ENCODE assay signal across 19 cellular contexts in the genomic region with DNA sequence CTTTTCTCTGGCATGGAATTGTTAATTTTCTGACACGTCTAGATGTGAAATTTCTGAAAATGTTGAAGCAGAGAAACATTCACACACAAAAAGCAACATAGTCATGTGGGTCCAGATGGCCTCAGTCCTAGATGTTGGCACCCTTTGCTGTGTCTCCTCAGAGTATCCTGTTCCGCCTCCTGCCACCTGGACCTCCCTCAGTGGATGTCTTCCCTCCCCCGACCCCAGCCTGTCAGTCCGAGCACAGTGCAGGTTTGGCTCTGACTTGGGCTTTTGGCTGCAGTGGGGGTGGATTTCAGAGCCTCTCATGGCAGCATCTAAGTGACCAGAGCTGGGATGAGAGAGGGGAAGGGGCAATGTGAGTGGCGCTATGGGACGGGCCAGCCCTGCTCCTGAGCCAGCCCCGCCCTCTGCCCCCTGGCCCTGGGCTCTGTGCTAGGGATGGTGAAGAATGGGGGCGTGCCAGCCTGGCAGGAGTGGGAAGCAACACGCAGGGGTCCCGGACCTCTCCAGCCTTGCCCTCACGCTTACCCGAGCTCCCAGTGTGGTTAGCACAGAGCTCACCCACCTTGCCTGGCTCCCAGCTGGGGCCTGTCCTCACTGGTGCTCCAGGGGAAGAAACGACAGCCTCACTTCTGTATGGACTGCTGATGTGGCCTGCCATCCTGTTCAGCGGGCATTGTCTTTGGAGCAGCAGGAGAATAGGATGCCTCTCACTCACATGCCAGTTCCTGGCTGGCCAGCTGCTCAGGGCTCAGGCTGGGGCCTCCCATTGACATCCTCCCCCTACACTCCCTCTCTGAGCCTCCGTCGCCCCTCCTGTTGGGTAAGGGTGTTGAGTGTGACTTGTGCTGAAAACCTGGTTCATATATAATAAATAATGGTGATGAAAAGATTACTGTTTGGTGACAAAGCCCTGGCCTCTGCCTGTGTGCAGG. TPM values are rescaled to one million over a fixed set of nuclear protein-coding genes. Genes with fewer than 3 reads are reported as not detected.
DNase-seq lines count a peak whose midpoint lies in the region; ATAC-seq and TF ChIP-seq lines count a peak whose summit lies in the region.
"Had no signal": no experiment of that assay in that cellular context is flagged by ENCODE, and none has a peak within 500 bp of the region (broad histone marks: within the 10 kb centered on the region; RNA-seq: fewer than 3 reads in every experiment).

No MANE protein-coding gene starts in this region.

- intact Hi-C loops in MCF 10A (cut with micrococcal nuclease) (loop anchor here (5.0 kb wide), 1 partner anchor 397 kb away; no protein-coding TSS in a partner anchor), mammary epithelial cell (cut with micrococcal nuclease) (loop anchor here (5.0 kb wide), 2 partner anchors 167 to 397 kb away; no protein-coding TSS in a partner anchor), colonic mucosa (cut with DNase I) (loop anchor here (10.0 kb wide), 1 partner anchor 165 kb away; no protein-coding TSS in a partner anchor)

- dilution Hi-C loops in mammary epithelial cell (cut with HindIII; ENCODE audit: low sequenced_read_pairs): no loop called here

- POLR2A ChIA-PET in MCF 10A (lab: Yijun Ruan, JAX): no interaction called here
- POLR2A ChIA-PET in HEK293T (lab: Yijun Ruan, JAX): no interaction called here

- H3K9ac ChIP-seq in mammary epithelial cell (ENCODE audit: insufficient read depth, low read length): no peak overlapping the region
- no peak overlapping the region for H3K9ac ChIP-seq in colonic mucosa (ENCODE audit: low read depth in 2 of 2, low read length in 2 of 2)

- H3K27me3 ChIP-seq in mammary epithelial cell (ENCODE audit: insufficient read depth, low read length): no peaks in the 10 kb centered on the region
- H3K27me3 ChIP-seq in colonic mucosa: no peaks in the 10 kb centered on the region

- H3K27me3 Mint-ChIP-seq in MCF 10A (ENCODE audit: insufficient read depth, unreplicated experiment): no peaks in the 10 kb centered on the region
- no peaks in the 10 kb centered on the region for H3K27me3 Mint-ChIP-seq in stimulated activated naive B cell treated with anti-CD40 and anti-IgM and Interleukin-4, amounts not matched to agents 10 μg/mL and 1 μg/mL and 100 μg/mL, for 72 hours
- peaks cover 11% of the 10 kb centered on the region for H3K27me3 Mint-ChIP-seq in endothelial cell (ENCODE audit: unreplicated experiment)
- H3K27me3 Mint-ChIP-seq: stimulated activated naive CD8-positive, alpha-beta T cell treated with anti-CD3 and anti-CD28 coated beads, Interleukin-15, Interleukin-2, amounts not matched to agents 100 ng/mL and 50 ng/mL, for 24 hours had no signal

- H3K4me2 ChIP-seq in mammary epithelial cell (ENCODE audit: insufficient read depth, low read depth, low read length): no peak overlapping the region

- TSS peak; percentile 30 for BruUV-seq in MCF 10A (replicated peaks; lab: Mats Ljungman, UMichigan)
- BruUV-seq in mammary epithelial cell (replicated peaks; lab: Mats Ljungman, UMichigan): no TSS peak

- H3K4me3 ChIP-seq in mammary epithelial cell (replicated peaks in 1 of 3; ENCODE audit: insufficient read depth in 1 of 3, low read depth in 2 of 3, low read length in 3 of 3): no peak overlapping the region
- no peak overlapping the region for H3K4me3 ChIP-seq in colonic mucosa
- H3K4me3 ChIP-seq: psoas muscle had no signal

- H3K36me3 ChIP-seq in mammary epithelial cell (ENCODE audit: insufficient read depth, low read length) (no peaks in the 10 kb centered on the region), colonic mucosa (no peaks in the 10 kb centered on the region)

- H3K27ac Mint-ChIP-seq in MCF 10A (ENCODE audit: low read depth, unreplicated experiment) (no peak overlapping the region), endothelial cell (ENCODE audit: unreplicated experiment) (no peak overlapping the region)
- peak overlapping the region; percentile 20 for H3K27ac Mint-ChIP-seq in stimulated activated naive B cell treated with anti-CD40 and anti-IgM and Interleukin-4, amounts not matched to agents 10 μg/mL and 1 μg/mL and 100 μg/mL, for 72 hours
- H3K27ac Mint-ChIP-seq: CD8-positive, alpha-beta T cell; stimulated activated naive CD8-positive, alpha-beta T cell treated with anti-CD3 and anti-CD28 coated beads, Interleukin-15, Interleukin-2, amounts not matched to agents 100 ng/mL and 50 ng/mL, for 24 hours; WTC11 had no signal

- H3K9me3 Mint-ChIP-seq in MCF 10A (ENCODE audit: unreplicated experiment) (no peaks in the 10 kb centered on the region), endothelial cell (ENCODE audit: unreplicated experiment) (no peaks in the 10 kb centered on the region)
- no peaks in the 10 kb centered on the region for H3K9me3 Mint-ChIP-seq in stimulated activated naive B cell treated with anti-CD40 and anti-IgM and Interleukin-4, amounts not matched to agents 10 μg/mL and 1 μg/mL and 100 μg/mL, for 72 hours
- H3K9me3 Mint-ChIP-seq: CD8-positive, alpha-beta T cell; stimulated activated naive CD8-positive, alpha-beta T cell treated with anti-CD3 and anti-CD28 coated beads, Interleukin-15, Interleukin-2, amounts not matched to agents 100 ng/mL and 50 ng/mL, for 24 hours; WTC11 had no signal

- H3K4me3 Mint-ChIP-seq in MCF 10A (ENCODE audit: unreplicated experiment) (no peak overlapping the region), endothelial cell (ENCODE audit: unreplicated experiment) (no peak overlapping the region)
- H3K4me3 Mint-ChIP-seq in stimulated activated naive B cell treated with anti-CD40 and anti-IgM and Interleukin-4, amounts not matched to agents 10 μg/mL and 1 μg/mL and 100 μg/mL, for 72 hours: no peak overlapping the region
- H3K4me3 Mint-ChIP-seq: CD8-positive, alpha-beta T cell; stimulated activated naive CD8-positive, alpha-beta T cell treated with anti-CD3 and anti-CD28 coated beads, Interleukin-15, Interleukin-2, amounts not matched to agents 100 ng/mL and 50 ng/mL, for 24 hours; WTC11 had no signal

- DNase-seq in MCF 10A (ENCODE audit: unreplicated experiment) (no peak), mammary epithelial cell (no peak), NCI-H524 treated with DMSO at 0.1 percent for 48 hours (lab: John Stamatoyannopoulos, UW) (peak; percentile 26), colonic mucosa (peak; percentile 14), endothelial cell (ENCODE audit: low spot score) (no peak), HEK293T (ENCODE audit: extremely low spot score) (no peak)
- DNase-seq in stimulated activated naive B cell treated with anti-CD40 and anti-IgM and Interleukin-4, amounts not matched to agents 10 μg/mL and 1 μg/mL and 100 μg/mL, for 72 hours: no peak
- DNase-seq: activated naive CD4-positive, alpha-beta T cell treated with Interleukin-2 at 50 U/mL for 16 hours; CD8-positive, alpha-beta T cell; effector memory CD4-positive, alpha-beta T cell; NCI-H1436 treated with DMSO at 0.1 percent for 48 hours; NCI-H526 treated with DMSO at 0.1 percent for 48 hours; psoas muscle; stimulated activated CD4-positive, alpha-beta T cell treated with anti-CD3 and anti-CD28 coated beads, Interleukin-12 subunit alpha, Interleukin-12 subunit beta, amount 100 ng/mL, for 4 hours; SW 1271 had no signal

- no peak for ATAC-seq in stimulated activated naive B cell treated with anti-CD40 and anti-IgM and Interleukin-4, amounts not matched to agents 10 μg/mL and 1 μg/mL and 100 μg/mL, for 72 hours (replicated peaks)
- ATAC-seq in HG02623 (IDR thresholded peaks at IDR 0.05; ENCODE audit: unreplicated experiment): no peak
- ATAC-seq: CD8-positive, alpha-beta T cell; left lobe of liver; psoas muscle; WTC11 had no signal

- CTCF ChIA-PET in MCF 10A (lab: Yijun Ruan, JAX): interaction anchor here (1.6 kb wide), 1 partner anchor 138 kb away, joined by 4 read pairs; no protein-coding TSS in a partner anchor
- CTCF ChIA-PET in mammary epithelial cell (lab: Charles Lee; ENCODE audit: low non-redundant PET): no interaction called here
- CTCF ChIA-PET in HEK293T (lab: Yijun Ruan, JAX): no interaction called here

- H3K4me1 Mint-ChIP-seq in MCF 10A (ENCODE audit: insufficient read depth, unreplicated experiment): no peaks in the 10 kb centered on the region
- H3K4me1 Mint-ChIP-seq in stimulated activated naive B cell treated with anti-CD40 and anti-IgM and Interleukin-4, amounts not matched to agents 10 μg/mL and 1 μg/mL and 100 μg/mL, for 72 hours: peaks cover 6 to 12% of the 10 kb centered on the region in 2 donors
- H3K4me1 Mint-ChIP-seq in endothelial cell (ENCODE audit: unreplicated experiment): no peaks in the 10 kb centered on the region

- in situ Hi-C loops in mammary epithelial cell (cut with MboI; ENCODE audit: low sequenced_read_pairs in 2 of 2): no loop called here

- TF ChIP-seq CTCF in MCF 10A (IDR thresholded peaks at IDR 0.05; ENCODE audit: unreplicated experiment) (no peak), mammary epithelial cell (conservative IDR thresholded peaks at IDR 0.05 in 1 of 2, IDR thresholded peaks at IDR 0.05 in 1 of 2; ENCODE audit: extremely low read depth in 1 of 2, insufficient read depth in 1 of 2, low read depth in 1 of 2, low read length in 2 of 2) (no peak), colonic mucosa (IDR thresholded peaks at IDR 0.05) (no peak), endothelial cell (IDR thresholded peaks at IDR 0.05; ENCODE audit: unreplicated experiment) (no peak)

- H3K27ac ChIP-seq in mammary epithelial cell (ENCODE audit: insufficient read depth, low read depth, low read length) (no peak overlapping the region), colonic mucosa (no peak overlapping the region)
- H3K27ac ChIP-seq: psoas muscle had no signal

- H2AFZ ChIP-seq in mammary epithelial cell (ENCODE audit: low read depth, low read length): no peak overlapping the region

- WGBS in mammary epithelial cell (ENCODE audit: low coverage, missing lambda C conversion rate): 66% methylated on average over 11 of the region's 16 CpGs

- H3K9me3 ChIP-seq in mammary epithelial cell (replicated peaks; ENCODE audit: insufficient read depth, low read length): no peaks in the 10 kb centered on the region
- H3K9me3 ChIP-seq in colonic mucosa: no peaks in the 10 kb centered on the region
- H3K9me3 ChIP-seq: psoas muscle had no signal

- H3K79me2 ChIP-seq in mammary epithelial cell (ENCODE audit: insufficient read depth, low read length): no peaks in the 10 kb centered on the region

- no peaks in the 10 kb centered on the region for H4K20me1 ChIP-seq in mammary epithelial cell (ENCODE audit: insufficient read depth, low read length)

- no peaks in the 10 kb centered on the region for H3K4me1 ChIP-seq in mammary epithelial cell (ENCODE audit: insufficient read depth, low read length)
- no peaks in the 10 kb centered on the region for H3K4me1 ChIP-seq in colonic mucosa
- H3K4me1 ChIP-seq: psoas muscle had no signal

- H3K36me3 Mint-ChIP-seq in MCF 10A (ENCODE audit: insufficient read depth, unreplicated experiment): peaks cover 15% of the 10 kb centered on the region
- peaks cover 10 to 38% of the 10 kb centered on the region in 2 donors for H3K36me3 Mint-ChIP-seq in stimulated activated naive B cell treated with anti-CD40 and anti-IgM and Interleukin-4, amounts not matched to agents 10 μg/mL and 1 μg/mL and 100 μg/mL, for 72 hours
- H3K36me3 Mint-ChIP-seq in endothelial cell (ENCODE audit: low read depth, unreplicated experiment): peaks cover 4% of the 10 kb centered on the region
- H3K36me3 Mint-ChIP-seq: WTC11 had no signal

RNA-seq across cellular contexts. Expression of a gene that starts 6.3 kb away (rescaled TPM):
- total RNA-seq in MCF 10A (2022) (8.6 and 8.9 TPM in 2 replicates), mammary epithelial cell (10 to 100 TPM in 1 of 2 donors, 1 to 10 TPM in 1; 4.4 to 12.5 TPM), colonic mucosa (10 to 100 TPM; 12.5 to 22.7 TPM), endothelial cell (ENCODE audit: unreplicated experiment) (18.5 TPM)
- polyA plus RNA-seq in mammary epithelial cell: 3.0 TPM
- 11.3 TPM for polyA minus RNA-seq in mammary epithelial cell

RNA-seq across cellular contexts. Expression of a gene that starts 41.9 kb away (rescaled TPM):
- total RNA-seq in MCF 10A (2022) (17.4 and 22.2 TPM in 2 replicates), mammary epithelial cell (10 to 100 TPM in 1 of 2 donors, 1 to 10 TPM in 1; 9.7 to 10.5 TPM), colonic mucosa (1 to 10 TPM; 8.8 to 9.9 TPM), endothelial cell (ENCODE audit: unreplicated experiment) (22.6 TPM)
- polyA plus RNA-seq in mammary epithelial cell: 4.6 TPM
- 1.2 TPM for polyA minus RNA-seq in mammary epithelial cell

Comparison
In these comparisons a context has a peak if more than half of its experiments do, and no peak if none do; other contexts are left out.
1. DNase-seq: peak in NCI-H524 treated with DMSO at 0.1 percent for 48 hours (single experiment) and colonic mucosa (single experiment); none in MCF 10A (single experiment), mammary epithelial cell (single experiment), stimulated activated naive B cell treated with anti-CD40 and anti-IgM and Interleukin-4, amounts not matched to agents 10 μg/mL and 1 μg/mL and 100 μg/mL, for 72 hours (single experiment), endothelial cell (single experiment) and HEK293T (single experiment).